22 cellular contexts compared by ENCODE assay signal in the genomic region with DNA sequence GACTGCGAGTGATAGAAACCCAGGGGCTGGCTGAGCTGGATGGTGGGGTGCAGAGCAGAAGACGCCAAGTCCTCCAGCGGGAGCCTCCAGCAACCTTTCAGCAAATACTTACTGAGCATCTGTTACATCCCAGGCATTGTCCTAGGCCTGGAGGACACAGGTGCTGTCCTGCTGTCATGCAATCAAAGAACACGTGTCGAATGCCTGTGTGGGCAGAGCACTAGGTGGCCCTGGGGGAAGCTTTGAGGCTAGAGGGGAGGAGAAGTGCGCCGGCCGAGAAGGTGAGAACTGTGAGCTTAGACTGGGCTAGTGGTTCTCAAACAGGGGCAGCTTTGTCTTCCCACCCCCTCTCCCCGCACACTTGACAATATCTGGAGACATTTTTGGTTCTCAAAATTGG.
"Had no signal": no experiment of that assay in that cellular context is flagged by ENCODE, and none has a peak within 500 bp of the region (broad histone marks: within the 10 kb centered on the region; RNA-seq: fewer than 3 reads in every experiment).

No MANE protein-coding gene starts in this region.

- H3K36me3 ChIP-seq: prostate gland, right atrium auricular region, suprapubic skin, thyroid gland had no signal

- H3K4me2 ChIP-seq: smooth muscle cell had no signal

- H3K9me3 Mint-ChIP-seq: stimulated activated naive CD8-positive, alpha-beta T cell treated with anti-CD3 and anti-CD28 coated beads, Interleukin-15, amount 100 ng/mL, for 72 hours had no signal

- H3K4me3 ChIP-seq: lung, prostate gland, right atrium auricular region, smooth muscle cell, suprapubic skin, thyroid gland had no signal

- H3K4me1 ChIP-seq: prostate gland, right atrium auricular region had no signal

- ATAC-seq: left lobe of liver; naive thymus-derived CD8-positive, alpha-beta T cell; sciatic nerve; stimulated activated naive CD8-positive, alpha-beta T cell treated with anti-CD3 and anti-CD28 coated beads, Interleukin-15, amount 100 ng/mL, for 72 hours had no signal

- H3K4me1 Mint-ChIP-seq: naive thymus-derived CD8-positive, alpha-beta T cell; stimulated activated naive CD8-positive, alpha-beta T cell treated with anti-CD3 and anti-CD28 coated beads, Interleukin-15, amount 100 ng/mL, for 72 hours had no signal

- H3K27ac ChIP-seq: prostate gland, right atrium auricular region, suprapubic skin, thyroid gland had no signal

- FAIRE-seq: frontal cortex, kidney had no signal

- H3K27me3 ChIP-seq: right atrium auricular region, thyroid gland had no signal

- H3K4me3 Mint-ChIP-seq: memory B cell; naive thymus-derived CD8-positive, alpha-beta T cell; stimulated activated naive CD8-positive, alpha-beta T cell treated with anti-CD3 and anti-CD28 coated beads, Interleukin-15, amount 100 ng/mL, for 72 hours had no signal

- H3K9me3 ChIP-seq: prostate gland, suprapubic skin, thyroid gland had no signal

- H3K27ac Mint-ChIP-seq: memory B cell; naive thymus-derived CD8-positive, alpha-beta T cell; stimulated activated naive CD8-positive, alpha-beta T cell treated with anti-CD3 and anti-CD28 coated beads, Interleukin-15, amount 100 ng/mL, for 72 hours had no signal

- DNase-seq: cortex of kidney; head of caudate nucleus; kidney; midbrain; naive thymus-derived CD8-positive, alpha-beta T cell; stimulated activated CD4-positive, alpha-beta T cell treated with anti-CD3 and anti-CD28 coated beads, Interleukin-12 subunit alpha, Interleukin-12 subunit beta, amount 100 ng/mL, for 4 hours; stimulated activated CD4-positive, alpha-beta T cell treated with anti-CD3 and anti-CD28 coated beads, Interleukin-1b, Interleukin-23, amount 100 ng/mL, for 48 hours; stimulated activated CD4-positive, alpha-beta T cell treated with anti-CD3 and anti-CD28 coated beads, Interleukin-4, amount 100 ng/mL, for 1 hour; stimulated activated CD8-positive, alpha-beta memory T cell treated with anti-CD3 and anti-CD28 coated beads, Interleukin-4, amount 100 ng/mL, for 48 hours; stimulated activated naive CD4-positive, alpha-beta T cell; stimulated activated naive CD8-positive, alpha-beta T cell treated with anti-CD3 and anti-CD28 coated beads, Interleukin-15, amount 100 ng/mL, for 72 hours; thyroid gland; trophoblast cell had no signal

- H3K36me3 Mint-ChIP-seq: memory B cell had no signal
